ENCODE assay signal across 22 cellular contexts in the genomic region with DNA sequence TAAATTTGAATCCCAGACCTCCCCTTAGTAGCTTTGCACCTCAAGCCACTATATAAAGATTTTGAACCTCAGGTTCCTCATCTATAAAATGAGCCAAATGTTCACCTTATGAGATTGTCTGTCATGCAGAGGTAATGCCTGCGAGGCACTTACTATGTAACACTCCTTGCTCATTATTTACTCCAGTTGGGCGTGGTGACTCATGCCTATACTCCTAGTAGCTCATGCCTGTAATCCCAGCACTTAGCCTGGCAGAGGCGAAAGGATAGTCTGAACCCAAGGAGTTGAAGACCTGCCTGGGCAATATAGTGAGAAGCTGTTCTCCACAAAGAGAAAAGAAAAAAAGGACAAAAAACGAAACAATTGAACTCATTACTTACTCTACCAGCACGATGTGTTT.
DNase-seq lines count a peak whose midpoint lies in the region; FAIRE-seq and TF ChIP-seq lines count a peak whose summit lies in the region.
"Had no signal": no experiment of that assay in that cellular context is flagged by ENCODE, and none has a peak within 500 bp of the region (broad histone marks: within the 10 kb centered on the region; RNA-seq: fewer than 3 reads in every experiment).

No MANE protein-coding gene starts in this region.

- H3K4me3 ChIP-seq in bronchial epithelial cell (ENCODE audit: low read depth, low read length), result no peak overlapping the region
- H3K4me3 ChIP-seq: heart left ventricle, SJCRH30, suprapubic skin had no signal

- no peaks in the 10 kb centered on the region for H3K36me3 ChIP-seq in bronchial epithelial cell (ENCODE audit: control insufficient read depth, insufficient read depth, low read length)
- H3K36me3 ChIP-seq: BE2C, heart left ventricle, suprapubic skin had no signal

- intact Hi-C loops in cardiac septum (cut with DNase I), result no loop called here

- no peak for TF ChIP-seq CTCF in bronchial epithelial cell (IDR thresholded peaks at IDR 0.05; ENCODE audit: insufficient read depth, low read length, severe bottlenecking)

- no peaks in the 10 kb centered on the region for H3K27me3 ChIP-seq in bronchial epithelial cell (ENCODE audit: control insufficient read depth, insufficient read depth, low read length)
- H3K27me3 ChIP-seq: BE2C, heart left ventricle, SJCRH30, suprapubic skin had no signal

- DNase-seq in NCI-H748 (lab: John Stamatoyannopoulos, UW; ENCODE audit: unreplicated experiment), result peak; percentile 45
- DNase-seq in NCI-H748 treated with DMSO at 0.1 percent for 48 hours (lab: John Stamatoyannopoulos, UW), result no peak
- DNase-seq in NCI-H226, result peak; percentile 48
- peak; percentile 92 for DNase-seq in bronchial epithelial cell (ENCODE audit: low read depth)
- DNase-seq in renal cortical epithelial cell (ENCODE audit: low read depth), result peak; percentile 36
- no peak for DNase-seq in activated CD4-positive, CD25-positive, alpha-beta regulatory T cell (lab: John Stamatoyannopoulos, UW)
- DNase-seq in stimulated activated CD4-positive, alpha-beta T cell treated with anti-CD3 and anti-CD28 coated beads, Interleukin-1b, Interleukin-23, amount 100 ng/mL, for 48 hours, result no peak
- DNase-seq in cardiac septum (ENCODE audit: low spot score), result no peak
- DNase-seq: 8988T; activated B cell treated with CpG ODN at 0.5 μM for 24 hours; amniotic stem cell; BE2C; DMS 273 treated with DMSO at 0.1 percent for 48 hours; effector memory CD4-positive, alpha-beta T cell; heart left ventricle; HFFc6; immature natural killer cell; NCI-H1694; SJCRH30; stimulated activated CD8-positive, alpha-beta memory T cell treated with anti-CD3 and anti-CD28 coated beads, Interleukin-4, amount 100 ng/mL, for 48 hours had no signal

- peak; percentile 13 for FAIRE-seq in bronchial epithelial cell (lab: Jason Lieb, UNC)
- FAIRE-seq: HTR-8/SVneo had no signal

Comparison
In these comparisons a context has a peak if more than half of its experiments do, and no peak if none do; other contexts are left out.
1. DNase-seq: peak in NCI-H748 (single experiment), NCI-H226 (single experiment), bronchial epithelial cell (single experiment) and renal cortical epithelial cell (single experiment); none in NCI-H748 treated with DMSO at 0.1 percent for 48 hours (single experiment), activated CD4-positive, CD25-positive, alpha-beta regulatory T cell (0 of 4), stimulated activated CD4-positive, alpha-beta T cell treated with anti-CD3 and anti-CD28 coated beads, Interleukin-1b, Interleukin-23, amount 100 ng/mL, for 48 hours (single experiment) and cardiac septum (single experiment).